Comparison of ENCODE assay signal across 21 cellular contexts in genomic region chr9:13847270-13847669, GRCh38.
"Had no signal": no experiment of that assay in that cellular context is flagged by ENCODE, and none has a peak within 500 bp of the region (broad histone marks: within the 10 kb centered on the region; RNA-seq: fewer than 3 reads in every experiment).

No MANE protein-coding gene starts in this region.

- H3K4me2 ChIP-seq: KMS-11 had no signal

- H3K4me1 ChIP-seq: breast epithelium had no signal

- H3K9ac ChIP-seq: KMS-11 had no signal

- H3K36me3 ChIP-seq: breast epithelium had no signal

- H3K27me3 ChIP-seq: breast epithelium had no signal

- ATAC-seq: activated T-cell treated with anti-CD3 and anti-CD28 coated beads, Interleukin-2, amount 50 U/mL, for 72 hours; PC-3; T-cell had no signal

- DNase-seq: activated B cell treated with CpG ODN at 0.5 μM for 24 hours; activated CD4-positive, alpha-beta memory T cell treated with anti-CD3 and anti-CD28 coated beads for 36 hours; activated CD4-positive, alpha-beta T cell treated with anti-CD3 and anti-CD28 coated beads for 1 hour; activated CD4-positive, alpha-beta T cell treated with anti-CD3 and anti-CD28 coated beads, Interleukin-2, amount 10 ng/mL, durations not matched to agents 24 days and 14 days; activated CD8-positive, alpha-beta memory T cell treated with anti-CD3 and anti-CD28 coated beads for 24 hours; activated gamma-delta T cell treated with Interleukin-2 at 50 U/mL for 16 hours; activated naive CD4-positive, alpha-beta T cell treated with anti-CD3 and anti-CD28 coated beads, Interleukin-2, amount 10 ng/mL, durations not matched to agents 7 days and 5 days; activated naive CD8-positive, alpha-beta T cell treated with anti-CD3 and anti-CD28 coated beads for 36 hours; activated T-cell treated with anti-CD3 and anti-CD28 coated beads, Interleukin-2, amount 50 U/mL, for 72 hours; NCI-H1092; NCI-H1417; NCI-H345; NCI-H510A; NCI-H526 treated with DMSO at 0.1 percent for 48 hours; PC-3; SIG-M5; T-cell; T-helper 2 cell; T1000 had no signal

- H3K9me3 ChIP-seq: breast epithelium had no signal

- H3K4me3 ChIP-seq: breast epithelium had no signal

- H3K27ac ChIP-seq: breast epithelium, KMS-11 had no signal
